12 cellular contexts compared by ENCODE assay signal in the genomic region with DNA sequence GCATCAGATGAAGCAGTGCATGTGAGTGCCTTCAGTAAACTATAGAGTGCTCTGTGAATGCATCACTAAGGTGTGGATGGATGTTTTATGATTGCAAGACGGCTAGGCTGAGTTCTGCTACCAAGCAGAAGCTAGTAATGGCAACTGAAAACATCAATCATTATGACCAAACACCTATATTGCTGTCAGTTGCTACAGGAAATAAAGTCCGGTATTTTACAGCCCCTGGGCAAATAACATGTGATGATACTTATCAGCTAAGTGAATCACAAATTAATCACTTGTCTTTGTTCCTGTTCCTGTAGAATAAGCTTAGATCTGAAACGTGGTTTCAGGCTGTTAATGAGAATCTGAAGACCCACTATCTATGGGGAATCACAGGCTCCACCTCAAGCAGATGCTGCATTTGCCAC.
DNase-seq lines count a peak whose midpoint lies in the region; ATAC-seq and TF ChIP-seq lines count a peak whose summit lies in the region.
"Had no signal": no experiment of that assay in that cellular context is flagged by ENCODE, and none has a peak within 500 bp of the region (broad histone marks: within the 10 kb centered on the region; RNA-seq: fewer than 3 reads in every experiment).

No MANE protein-coding gene starts in this region.

- H3K79me2 ChIP-seq in trophoblast cell (ENCODE audit: control insufficient read depth, insufficient read depth, low read length, poor library complexity), result no peaks in the 10 kb centered on the region

- no peak overlapping the region for H4K8ac ChIP-seq in trophoblast cell (ENCODE audit: low read depth, low read length)

- no peak overlapping the region for H4K91ac ChIP-seq in trophoblast cell (ENCODE audit: low read depth, low read length)

- peak; percentile 31 for DNase-seq in DMS53 (lab: John Stamatoyannopoulos, UW)
- no peak for DNase-seq in DMS53 treated with DMSO at 0.1 percent for 48 hours (lab: John Stamatoyannopoulos, UW; ENCODE audit: unreplicated experiment)
- peak; percentile 15 for DNase-seq in NCI-H2029 treated with DMSO at 0.1 percent for 48 hours (lab: John Stamatoyannopoulos, UW)
- peak; percentile 37 for DNase-seq in amniotic epithelial cell (ENCODE audit: low read depth)
- DNase-seq in trophoblast cell, result peak; percentile 7 to 43
- DNase-seq in NCI-H187 treated with DMSO at 0.1 percent for 48 hours (lab: John Stamatoyannopoulos, UW), result no peak
- DNase-seq in endodermal cell, result no peak
- DNase-seq in Right ventricle myocardium inferior (ENCODE audit: missing footprints), result no peak
- DNase-seq: midbrain, NCI-H187, ovary had no signal

- no peak overlapping the region for H3K23ac ChIP-seq in trophoblast cell (ENCODE audit: low read length)

- H3K27me3 ChIP-seq in trophoblast cell (ENCODE audit: insufficient read depth, low read length) (no peaks in the 10 kb centered on the region), endodermal cell (ENCODE audit: control insufficient read depth, insufficient read depth, low read length, poor library complexity, severe bottlenecking) (no peaks in the 10 kb centered on the region)
- H3K27me3 ChIP-seq: ovary had no signal

- H2BK120ac ChIP-seq in trophoblast cell (ENCODE audit: insufficient read depth, low read length, poor library complexity), result no peak overlapping the region

- H3K18ac ChIP-seq in trophoblast cell (ENCODE audit: low read length), result no peak overlapping the region

- H3K9me3 ChIP-seq in trophoblast cell (ENCODE audit: insufficient read depth, low read depth, low read length), result no peaks in the 10 kb centered on the region
- no peaks in the 10 kb centered on the region for H3K9me3 ChIP-seq in endodermal cell (ENCODE audit: control insufficient read depth, low read length)
- H3K9me3 ChIP-seq: ovary had no signal

- no peak overlapping the region for H2AFZ ChIP-seq in trophoblast cell (ENCODE audit: insufficient read depth, low read length, poor library complexity)

- H2AK5ac ChIP-seq in trophoblast cell (ENCODE audit: low read length), result no peak overlapping the region

- no peak for ATAC-seq in Right ventricle myocardium inferior
- ATAC-seq: activated T-helper 17 cell treated with anti-CD3 and anti-CD28 coated beads, Interleukin-2, amount 50 U/mL, for 72 hours had no signal

- no CpG with 5 or more reads among the region's 3 CpGs for WGBS in trophoblast cell (ENCODE audit: extremely low coverage, insufficient coverage, insufficient read length)
- WGBS in endodermal cell (ENCODE audit: insufficient coverage in 1 of 2, insufficient read length in 1 of 2), 2 experiments, result 94 to 96% methylated on average over 2 to 3 of the region's 3 CpGs

- no peaks in the 10 kb centered on the region for H3K4me1 Mint-ChIP-seq in endodermal cell
- H3K4me1 Mint-ChIP-seq: activated T-helper 17 cell treated with anti-CD3 and anti-CD28 coated beads, Interleukin-2, amount 50 U/mL, for 72 hours had no signal

- no peak overlapping the region for H3K4ac ChIP-seq in trophoblast cell (ENCODE audit: low read depth, low read length)

- no peaks in the 10 kb centered on the region for H3K4me1 ChIP-seq in trophoblast cell (ENCODE audit: control insufficient read depth in 1 of 2, insufficient read depth in 2 of 2, low read length in 2 of 2)
- H3K4me1 ChIP-seq in endodermal cell (ENCODE audit: control insufficient read depth, insufficient read depth, low read length), result no peaks in the 10 kb centered on the region

- H3K9ac ChIP-seq in trophoblast cell (ENCODE audit: low read length), result no peak overlapping the region
- H3K9ac ChIP-seq in endodermal cell (ENCODE audit: extremely low read depth, low read length, poor library complexity, severe bottlenecking), result no peak overlapping the region

- no peak overlapping the region for H2BK12ac ChIP-seq in trophoblast cell (ENCODE audit: low read length)

- H3K4me3 ChIP-seq in trophoblast cell (ENCODE audit: low read depth, low read length), result no peak overlapping the region
- no peak overlapping the region for H3K4me3 ChIP-seq in endodermal cell (ENCODE audit: low read length)
- H3K4me3 ChIP-seq: ovary had no signal

- H3K14ac ChIP-seq in trophoblast cell (ENCODE audit: low read length), result no peak overlapping the region

- TF ChIP-seq CTCF in endodermal cell (conservative IDR thresholded peaks at IDR 0.05), result no peak

- H3K27ac Mint-ChIP-seq in endodermal cell, result no peak overlapping the region
- H3K27ac Mint-ChIP-seq: activated T-helper 17 cell treated with anti-CD3 and anti-CD28 coated beads, Interleukin-2, amount 50 U/mL, for 72 hours had no signal

- no peak overlapping the region for H3K4me2 ChIP-seq in trophoblast cell (ENCODE audit: low read length)

- no peak overlapping the region for H2BK5ac ChIP-seq in trophoblast cell (ENCODE audit: low read depth, low read length, poor library complexity)

- no peak overlapping the region for H3K4me3 Mint-ChIP-seq in endodermal cell
- H3K4me3 Mint-ChIP-seq: activated T-helper 17 cell treated with anti-CD3 and anti-CD28 coated beads, Interleukin-2, amount 50 U/mL, for 72 hours had no signal

- H3K9me3 Mint-ChIP-seq in endodermal cell, result peaks cover 7% of the 10 kb centered on the region
- H3K9me3 Mint-ChIP-seq: activated T-helper 17 cell treated with anti-CD3 and anti-CD28 coated beads, Interleukin-2, amount 50 U/mL, for 72 hours had no signal

- H3K79me1 ChIP-seq in trophoblast cell (ENCODE audit: low read length), result no peaks in the 10 kb centered on the region

- H3K36me3 ChIP-seq in trophoblast cell (ENCODE audit: control insufficient read depth in 1 of 2, insufficient read depth in 2 of 2, low read length in 2 of 2) (no peaks in the 10 kb centered on the region), endodermal cell (ENCODE audit: control insufficient read depth, insufficient read depth, low read length) (no peaks in the 10 kb centered on the region)
- H3K36me3 ChIP-seq: ovary had no signal

- intact Hi-C loops in Right ventricle myocardium inferior (cut with DNase I), result no loop called here

- no peaks in the 10 kb centered on the region for H3K36me3 Mint-ChIP-seq in endodermal cell (ENCODE audit: low read depth)

- no peak overlapping the region for H3K27ac ChIP-seq in trophoblast cell (ENCODE audit: low read depth, low read length)
- H3K27ac ChIP-seq in endodermal cell (ENCODE audit: low read depth, low read length), result no peak overlapping the region
- H3K27ac ChIP-seq: ovary had no signal

- no peaks in the 10 kb centered on the region for H3K27me3 Mint-ChIP-seq in endodermal cell (ENCODE audit: insufficient read depth)
- H3K27me3 Mint-ChIP-seq: activated T-helper 17 cell treated with anti-CD3 and anti-CD28 coated beads, Interleukin-2, amount 50 U/mL, for 72 hours had no signal

- H4K12ac ChIP-seq in trophoblast cell (ENCODE audit: low read depth, low read length), result no peak overlapping the region

Comparison
In these comparisons a context has a peak if more than half of its experiments do, and no peak if none do; other contexts are left out.
1. DNase-seq: peak in DMS53 (single experiment), NCI-H2029 treated with DMSO at 0.1 percent for 48 hours (single experiment), amniotic epithelial cell (single experiment) and trophoblast cell (2 of 2); none in DMS53 treated with DMSO at 0.1 percent for 48 hours (single experiment), NCI-H187 treated with DMSO at 0.1 percent for 48 hours (single experiment), endodermal cell (single experiment) and Right ventricle myocardium inferior (single experiment).